In genomic region chr9:15333376-15333881, GRCh38 we compare ENCODE assay signal across 28 cellular contexts. TPM values are rescaled to one million over a fixed set of nuclear protein-coding genes. Genes with fewer than 3 reads are reported as not detected.
A peak's percentile ranks its signal among the peaks of the same experiment; 100 is the strongest.
DNase-seq lines count a peak whose midpoint lies in the region; ATAC-seq and TF ChIP-seq lines count a peak whose summit lies in the region.
"Had no signal": no experiment of that assay in that cellular context is flagged by ENCODE, and none has a peak within 500 bp of the region (broad histone marks: within the 10 kb centered on the region; RNA-seq: fewer than 3 reads in every experiment).

No MANE protein-coding gene starts in this region.

- H3K27me3 Mint-ChIP-seq in endodermal cell (ENCODE audit: insufficient read depth), result no peaks in the 10 kb centered on the region
- peaks cover 26% of the 10 kb centered on the region for H3K27me3 Mint-ChIP-seq in activated T-helper 1 cell treated with anti-CD3 and anti-CD28 coated beads, Interleukin-12 subunit alpha, Interleukin-12 subunit beta, Interleukin-2, Interleukin-4 antibody, amounts not matched to agents 30 ng/mL and 10 ng/mL and 1 ng/mL, durations not matched to agents 14 hours and 24 hours and 36 hours (ENCODE audit: insufficient read depth)

- H3K4me1 ChIP-seq in endodermal cell (ENCODE audit: control insufficient read depth, insufficient read depth, low read length), result peaks cover 5% of the 10 kb centered on the region
- H3K4me1 ChIP-seq in liver (ENCODE audit: control insufficient read depth in 4 of 4, insufficient read depth in 4 of 4, low read length in 3 of 4), result peaks cover 0 to 26% (median 16%) of the 10 kb centered on the region in 4 donors
- H3K4me1 ChIP-seq in stomach, result peaks cover 5 to 14% (median 6%) of the 10 kb centered on the region in 4 donors
- H3K4me1 ChIP-seq: spleen had no signal

- TF ChIP-seq RAD21 in liver (IDR thresholded peaks at IDR 0.05), result peak in 1 of 2 donors; percentile 46

- H3K36me3 ChIP-seq in endodermal cell (ENCODE audit: control insufficient read depth, insufficient read depth, low read length) (no peaks in the 10 kb centered on the region), liver (ENCODE audit: control insufficient read depth in 4 of 4, insufficient read depth in 3 of 4, low read depth in 1 of 4, low read length in 3 of 4) (no peaks in the 10 kb centered on the region), stomach (no peaks in the 10 kb centered on the region)
- H3K36me3 ChIP-seq: spleen had no signal

- no peak for ATAC-seq in GM21529 (IDR thresholded peaks at IDR 0.05; ENCODE audit: unreplicated experiment)
- ATAC-seq: Panc1, WTC11 had no signal

- no peak for TF ChIP-seq CTCF in endodermal cell (conservative IDR thresholded peaks at IDR 0.05)
- no peak for TF ChIP-seq CTCF in liver (IDR thresholded peaks at IDR 0.05; ENCODE audit: low read depth, low read length, missing input control)
- TF ChIP-seq CTCF in stomach (IDR thresholded peaks at IDR 0.05), result no peak
- TF ChIP-seq CTCF in coronary artery (IDR thresholded peaks at IDR 0.05), result no peak

- intact Hi-C loops in stomach (cut with DNase I; ENCODE audit: low total_unique reads), result no loop called here
- intact Hi-C loops in activated T-helper 1 cell treated with anti-CD3 and anti-CD28 coated beads, Interleukin-12 subunit alpha, Interleukin-12 subunit beta, Interleukin-2, Interleukin-4 antibody, amounts not matched to agents 30 ng/mL and 10 ng/mL and 1 ng/mL, durations not matched to agents 14 hours and 24 hours and 36 hours (cut with micrococcal nuclease), result no loop called here

- peaks cover 36% of the 10 kb centered on the region for H3K9me3 Mint-ChIP-seq in endodermal cell
- H3K9me3 Mint-ChIP-seq in activated T-helper 1 cell treated with anti-CD3 and anti-CD28 coated beads, Interleukin-12 subunit alpha, Interleukin-12 subunit beta, Interleukin-2, Interleukin-4 antibody, amounts not matched to agents 30 ng/mL and 10 ng/mL and 1 ng/mL, durations not matched to agents 14 hours and 24 hours and 36 hours, result no peaks in the 10 kb centered on the region
- H3K9me3 Mint-ChIP-seq: activated naive CD4-positive, alpha-beta T cell treated with anti-CD3 and anti-CD28 coated beads, Interleukin-2, amount 10 ng/mL, durations not matched to agents 7 days and 5 days had no signal

- H3K27me3 ChIP-seq in endodermal cell (ENCODE audit: control insufficient read depth, insufficient read depth, low read length, poor library complexity, severe bottlenecking) (no peaks in the 10 kb centered on the region), liver (ENCODE audit: control insufficient read depth in 4 of 4, insufficient read depth in 4 of 4, low read length in 3 of 4) (no peaks in the 10 kb centered on the region), stomach (no peaks in the 10 kb centered on the region)
- H3K27me3 ChIP-seq: spleen had no signal

- no peak overlapping the region for H3K4me3 Mint-ChIP-seq in endodermal cell
- no peak overlapping the region for H3K4me3 Mint-ChIP-seq in activated T-helper 1 cell treated with anti-CD3 and anti-CD28 coated beads, Interleukin-12 subunit alpha, Interleukin-12 subunit beta, Interleukin-2, Interleukin-4 antibody, amounts not matched to agents 30 ng/mL and 10 ng/mL and 1 ng/mL, durations not matched to agents 14 hours and 24 hours and 36 hours
- H3K4me3 Mint-ChIP-seq: activated naive CD4-positive, alpha-beta T cell treated with anti-CD3 and anti-CD28 coated beads, Interleukin-2, amount 10 ng/mL, durations not matched to agents 7 days and 5 days; IgD-negative memory B cell; naive B cell; WTC11 had no signal

- peaks cover 27% of the 10 kb centered on the region for H3K4me1 Mint-ChIP-seq in endodermal cell
- H3K4me1 Mint-ChIP-seq in activated T-helper 1 cell treated with anti-CD3 and anti-CD28 coated beads, Interleukin-12 subunit alpha, Interleukin-12 subunit beta, Interleukin-2, Interleukin-4 antibody, amounts not matched to agents 30 ng/mL and 10 ng/mL and 1 ng/mL, durations not matched to agents 14 hours and 24 hours and 36 hours (ENCODE audit: low read depth), result no peaks in the 10 kb centered on the region
- H3K4me1 Mint-ChIP-seq: activated naive CD4-positive, alpha-beta T cell treated with anti-CD3 and anti-CD28 coated beads, Interleukin-2, amount 10 ng/mL, durations not matched to agents 7 days and 5 days had no signal

- peaks cover 4% of the 10 kb centered on the region for H3K36me3 Mint-ChIP-seq in endodermal cell (ENCODE audit: low read depth)
- no peaks in the 10 kb centered on the region for H3K36me3 Mint-ChIP-seq in activated T-helper 1 cell treated with anti-CD3 and anti-CD28 coated beads, Interleukin-12 subunit alpha, Interleukin-12 subunit beta, Interleukin-2, Interleukin-4 antibody, amounts not matched to agents 30 ng/mL and 10 ng/mL and 1 ng/mL, durations not matched to agents 14 hours and 24 hours and 36 hours (ENCODE audit: low read depth)
- H3K36me3 Mint-ChIP-seq: activated naive CD4-positive, alpha-beta T cell treated with anti-CD3 and anti-CD28 coated beads, Interleukin-2, amount 10 ng/mL, durations not matched to agents 7 days and 5 days; IgD-negative memory B cell; naive B cell had no signal

- TF ChIP-seq EP300 in stomach (IDR thresholded peaks at IDR 0.05), result no peak

- TF ChIP-seq POLR2A in stomach (IDR thresholded peaks at IDR 0.05), result no peak

- peaks cover 28% of the 10 kb centered on the region for H3K9me3 ChIP-seq in endodermal cell (ENCODE audit: control insufficient read depth, low read length)
- no peaks in the 10 kb centered on the region for H3K9me3 ChIP-seq in liver (ENCODE audit: control insufficient read depth in 4 of 4, low read length in 3 of 4)
- no peaks in the 10 kb centered on the region for H3K9me3 ChIP-seq in stomach
- H3K9me3 ChIP-seq: spleen had no signal

- DNase-seq in HuH-7 (ENCODE audit: low spot score) (peak; percentile 19), endodermal cell (no peak), stomach (no peak), coronary artery (ENCODE audit: low spot score) (no peak), D341Med (ENCODE audit: low spot score) (no peak)
- no peak for DNase-seq in activated T-helper 1 cell treated with anti-CD3 and anti-CD28 coated beads, Interleukin-12 subunit alpha, Interleukin-12 subunit beta, Interleukin-2, Interleukin-4 antibody, amounts not matched to agents 30 ng/mL and 10 ng/mL and 1 ng/mL, durations not matched to agents 14 hours and 24 hours and 36 hours (ENCODE audit: low spot score)
- DNase-seq: activated CD4-positive, alpha-beta T cell treated with anti-CD3 and anti-CD28 coated beads, Interleukin-2, amount 50 U/mL, for 48 hours; activated CD8-positive, alpha-beta memory T cell treated with anti-CD3 and anti-CD28 coated beads, Interleukin-2, amount 50 U/mL, for 4 hours; activated naive CD4-positive, alpha-beta T cell treated with anti-CD3 and anti-CD28 coated beads, Interleukin-2, amount 10 ng/mL, durations not matched to agents 7 days and 5 days; amniotic stem cell; effector CD4-positive, alpha-beta T cell; GM23248; mesenchymal stem cell; naive B cell; NCI-H1105; NCI-H1930; NCI-H526; nucleus accumbens; SIG-M5; spleen; T1000 had no signal

- H3K27ac ChIP-seq in endodermal cell (ENCODE audit: low read depth, low read length) (no peak overlapping the region), liver (ENCODE audit: low read depth in 1 of 2, low read length in 2 of 2) (peak overlapping the region; percentile 58 to 66), stomach (peak overlapping the region; percentile 36 to 77 (median 52)), coronary artery (no peak overlapping the region)
- H3K27ac ChIP-seq: C4-2B, epithelial cell of prostate, GM23248, spleen had no signal

- no peak overlapping the region for H3K9ac ChIP-seq in endodermal cell (ENCODE audit: extremely low read depth, low read length, poor library complexity, severe bottlenecking)
- peak overlapping the region in 1 of 2 donors; percentile 0 for H3K9ac ChIP-seq in liver (ENCODE audit: low read depth in 1 of 2, low read length in 2 of 2)
- H3K9ac ChIP-seq: GM23248 had no signal

- H3K27ac Mint-ChIP-seq in endodermal cell, result peak overlapping the region; percentile 6
- H3K27ac Mint-ChIP-seq in activated T-helper 1 cell treated with anti-CD3 and anti-CD28 coated beads, Interleukin-12 subunit alpha, Interleukin-12 subunit beta, Interleukin-2, Interleukin-4 antibody, amounts not matched to agents 30 ng/mL and 10 ng/mL and 1 ng/mL, durations not matched to agents 14 hours and 24 hours and 36 hours, result no peak overlapping the region
- H3K27ac Mint-ChIP-seq: activated naive CD4-positive, alpha-beta T cell treated with anti-CD3 and anti-CD28 coated beads, Interleukin-2, amount 10 ng/mL, durations not matched to agents 7 days and 5 days; IgD-negative memory B cell; naive B cell; WTC11 had no signal

- H3K4me3 ChIP-seq in endodermal cell (ENCODE audit: low read length) (peak overlapping the region; percentile 58), liver (ENCODE audit: low read depth in 1 of 3, low read length in 3 of 3) (no peak overlapping the region), stomach (no peak overlapping the region), coronary artery (no peak overlapping the region)
- H3K4me3 ChIP-seq: GM23248, spleen had no signal

- 82% methylated on average over 4 of the region's 4 CpGs for WGBS in endodermal cell (ENCODE audit: insufficient coverage in 1 of 2, insufficient read length in 1 of 2), 2 experiments
- 14% methylated on average over 4 of the region's 4 CpGs for WGBS in liver
- WGBS in stomach, 5 donors, result 17 to 26% (median 24%) methylated on average over 4 of the region's 4 CpGs

TF ChIP-seq in liver, 16 proteins besides CTCF, POLR2A, EP300 and RAD21 (continues in another document):
- TF ChIP-seq HNF4A (conservative IDR thresholded peaks at IDR 0.05) (peak; percentile 44 to 81), RXRA (IDR thresholded peaks at IDR 0.05) (peak; percentile 38 to 59), MAX (IDR thresholded peaks at IDR 0.05) (peak; percentile 61)
- TF ChIP-seq, protein P1, sequence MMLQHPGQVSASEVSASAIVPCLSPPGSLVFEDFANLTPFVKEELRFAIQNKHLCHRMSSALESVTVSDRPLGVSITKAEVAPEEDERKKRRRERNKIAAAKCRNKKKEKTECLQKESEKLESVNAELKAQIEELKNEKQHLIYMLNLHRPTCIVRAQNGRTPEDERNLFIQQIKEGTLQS (IDR thresholded peaks at IDR 0.05), result peak; percentile 14

RNA-seq across cellular contexts. Expression of gene TTC39B, which starts 26.4 kb away (rescaled TPM):
- total RNA-seq in endodermal cell, result 10 to 100 TPM; 53.5 to 69.5 TPM
- polyA plus RNA-seq in endodermal cell (2013, experiment 1 of 2), result 6.8 TPM
- polyA plus RNA-seq in endodermal cell (2013, experiment 2 of 2), result 5.8 TPM
- 10 to 100 TPM in 1 of 2 donors, 1 to 10 TPM in 1; 2.4 to 11.7 TPM for total RNA-seq in liver
- 1 to 10 TPM; 1.8 to 3.1 TPM for polyA plus RNA-seq in liver
- total RNA-seq in stomach, result 10 to 100 TPM in 3 of 5 donors, 1 to 10 TPM in 2; 4.7 to 35.4 (median 14.2) TPM
- 1 to 10 TPM; 2.0 to 4.7 (median 3.5) TPM for polyA plus RNA-seq in stomach
- total RNA-seq in activated T-helper 1 cell treated with anti-CD3 and anti-CD28 coated beads, Interleukin-12 subunit alpha, Interleukin-12 subunit beta, Interleukin-2, Interleukin-4 antibody, amounts not matched to agents 30 ng/mL and 10 ng/mL and 1 ng/mL, durations not matched to agents 14 hours and 24 hours and 36 hours, result 23.8 and 26.1 TPM in 2 replicates

Comparison
In these comparisons a context has a peak if more than half of its experiments do, and no peak if none do; other contexts are left out.
1. H3K27ac ChIP-seq: peak in liver (2 of 2) and stomach (5 of 5); none in endodermal cell (single experiment) and coronary artery (0 of 2).